8 cellular contexts compared by ENCODE assay signal in genomic region chr21:46323710-46324389, GRCh38. TPM values are rescaled to one million over a fixed set of nuclear protein-coding genes. Genes with fewer than 3 reads are reported as not detected.
A peak's percentile ranks its signal among the peaks of the same experiment; 100 is the strongest.
DNase-seq lines count a peak whose midpoint lies in the region; ATAC-seq lines count a peak whose summit lies in the region.

TSS of gene C21orf58 (minus strand) at chr21:46323870. CDS start at chr21:46322738, 1,132 bp downstream.
TSS of gene PCNT (plus strand) at chr21:46324156. CDS start at chr21:46324229, 73 bp downstream.

- no peaks in the 10 kb centered on the region for H3K27me3 ChIP-seq in effector memory CD4-positive, alpha-beta T cell (replicated peaks; ENCODE audit: control insufficient read depth, insufficient read depth, low read length, poor library complexity, severe bottlenecking)

- H3K4me1 ChIP-seq in effector memory CD4-positive, alpha-beta T cell (ENCODE audit: control insufficient read depth, insufficient read depth, low read length, poor library complexity, severe bottlenecking), result peaks cover 22% of the 10 kb centered on the region

- peak within 1 kb of the TSS; percentile 99 for H3K4me3 ChIP-seq in effector memory CD4-positive, alpha-beta T cell (ENCODE audit: insufficient read depth, low read depth, low read length, poor library complexity, severe bottlenecking)

- H3K9me3 ChIP-seq in effector memory CD4-positive, alpha-beta T cell (ENCODE audit: control insufficient read depth, low read length), result no peaks in the 10 kb centered on the region

- peak; percentile 63 for ATAC-seq in GM21367 (IDR thresholded peaks at IDR 0.05; ENCODE audit: unreplicated experiment)

- H3K36me3 ChIP-seq in effector memory CD4-positive, alpha-beta T cell (ENCODE audit: control insufficient read depth, insufficient read depth, low read length), result no peaks in the 10 kb centered on the region

- DNase-seq in COLO829 (ENCODE audit: low spot score) (peak; percentile 97), HT1080 (ENCODE audit: low read depth) (peak; percentile 97), NOMO-1 (lab: John Stamatoyannopoulos, UW; ENCODE audit: unreplicated experiment in 2 of 2) (peak; percentile 97), medulla oblongata (ENCODE audit: extremely low spot score) (peak; percentile 98)
- DNase-seq in activated CD8-positive, alpha-beta memory T cell treated with anti-CD3 and anti-CD28 coated beads for 24 hours, result peak; percentile 98
- DNase-seq in effector memory CD4-positive, alpha-beta T cell, result peak; percentile 97
- peak; percentile 94 to 96 (median 96) for DNase-seq in stimulated activated CD4-positive, alpha-beta T cell treated with anti-CD3 and anti-CD28 coated beads, TNF-alpha, amount 100 ng/mL, for 48 hours (ENCODE audit: low read depth in 3 of 3)

- H3K27ac ChIP-seq in effector memory CD4-positive, alpha-beta T cell (ENCODE audit: insufficient read depth, low read length, poor library complexity, severe bottlenecking), result peak within 1 kb of the TSS; percentile 98

RNA-seq across cellular contexts. Expression of gene C21orf58, which starts in this region (rescaled TPM):
- total RNA-seq in HT1080 (2014; rRNA removed; shearing (Covaris generic)), result 11.5 and 16.4 TPM in 2 replicates
- 8.3 and 11.8 TPM in 2 replicates for polyA plus RNA-seq in HT1080 (2015; cell fraction: cytosol; rRNA removed)
- 24.1 and 31.8 TPM in 2 replicates for polyA plus RNA-seq in HT1080 (2015; cell fraction: nucleus; rRNA removed)

RNA-seq across cellular contexts. Expression of gene PCNT, which starts in this region (rescaled TPM):
- 29.2 and 30.1 TPM in 2 replicates for total RNA-seq in HT1080 (2014; rRNA removed; shearing (Covaris generic))
- polyA plus RNA-seq in HT1080 (2015; cell fraction: cytosol; rRNA removed), result 7.5 and 12.0 TPM in 2 replicates
- polyA plus RNA-seq in HT1080 (2015; cell fraction: nucleus; rRNA removed), result 60.0 and 68.7 TPM in 2 replicates

Comparison
In these comparisons a context has a peak if more than half of its experiments do, and no peak if none do; other contexts are left out.
1. Peak in every context shown above with its lines: DNase-seq, ATAC-seq, H3K4me3 ChIP-seq and H3K27ac ChIP-seq.